In genomic region chr1:65036614-65037180, GRCh38 we compare ENCODE assay signal across 17 cellular contexts.
"Had no signal": no experiment of that assay in that cellular context is flagged by ENCODE, and none has a peak within 500 bp of the region (broad histone marks: within the 10 kb centered on the region; RNA-seq: fewer than 3 reads in every experiment).

No MANE protein-coding gene starts in this region.

- H3K4me3 ChIP-seq: ascending aorta, coronary artery, gastroesophageal sphincter, heart left ventricle, right atrium auricular region, upper lobe of left lung had no signal

- H3K9me3 ChIP-seq: ascending aorta, gastroesophageal sphincter, heart left ventricle, right atrium auricular region, upper lobe of left lung had no signal

- H3K27me3 ChIP-seq: ascending aorta, gastroesophageal sphincter, heart left ventricle, right atrium auricular region, upper lobe of left lung had no signal

- ATAC-seq: activated CD8-positive, alpha-beta T cell treated with anti-CD3 and anti-CD28 coated beads, Interleukin-2, amount 10 ng/mL, durations not matched to agents 7 days and 5 days; gastroesophageal sphincter; heart left ventricle; left lobe of liver; stimulated activated naive CD8-positive, alpha-beta T cell treated with anti-CD3 and anti-CD28 coated beads, Interleukin-15, amount 100 ng/mL, for 72 hours had no signal

- DNase-seq: activated CD4-positive, alpha-beta T cell treated with anti-CD3 and anti-CD28 coated beads, Interleukin-2, amount 10 ng/mL, durations not matched to agents 24 days and 14 days; activated CD8-positive, alpha-beta T cell treated with anti-CD3 and anti-CD28 coated beads, Interleukin-2, amount 10 ng/mL, durations not matched to agents 7 days and 5 days; activated naive CD4-positive, alpha-beta T cell treated with anti-CD3 and anti-CD28 coated beads for 36 hours; activated T-cell treated with anti-CD3 and anti-CD28 coated beads, Interleukin-2, amount 50 U/mL, for 24 hours; heart left ventricle; kidney; occipital lobe; small intestine; stimulated activated CD4-positive, alpha-beta T cell treated with anti-CD3 and anti-CD28 coated beads, Interleukin-15, amount 100 ng/mL, for 24 hours; stimulated activated CD4-positive, alpha-beta T cell treated with anti-CD3 and anti-CD28 coated beads, Interleukin-4, amount 100 ng/mL, for 1 hour; stimulated activated naive CD8-positive, alpha-beta T cell treated with anti-CD3 and anti-CD28 coated beads, Interleukin-15, amount 100 ng/mL, for 72 hours; upper lobe of left lung had no signal

- H3K4me1 ChIP-seq: ascending aorta had no signal

- H3K27ac ChIP-seq: ascending aorta, coronary artery, gastroesophageal sphincter, heart left ventricle, right atrium auricular region, upper lobe of left lung had no signal
